In the genomic region with DNA sequence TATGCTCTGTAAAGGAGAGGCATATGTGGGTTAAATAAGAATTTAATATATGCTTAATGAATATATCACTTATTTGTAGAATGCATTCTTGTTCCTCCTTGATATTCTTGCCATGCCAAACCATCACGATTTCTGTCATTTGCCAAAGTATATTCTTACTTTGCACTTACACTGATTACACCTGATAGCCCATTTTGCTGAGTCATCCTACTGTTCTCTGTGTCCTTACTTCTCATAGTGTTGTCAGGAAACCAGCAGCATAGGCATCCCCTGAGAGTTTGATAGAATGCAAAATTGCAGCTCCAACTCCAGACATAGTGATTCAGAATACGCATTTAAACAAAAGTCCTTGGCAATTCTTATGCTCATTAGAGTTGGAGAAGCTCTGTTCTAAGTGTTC, we compare ENCODE assay signal across 20 cellular contexts.
A peak's percentile ranks its signal among the peaks of the same experiment; 100 is the strongest.
DNase-seq lines count a peak whose midpoint lies in the region; ATAC-seq, FAIRE-seq and TF ChIP-seq lines count a peak whose summit lies in the region.
"Had no signal": no experiment of that assay in that cellular context is flagged by ENCODE, and none has a peak within 500 bp of the region (broad histone marks: within the 10 kb centered on the region; RNA-seq: fewer than 3 reads in every experiment).

No MANE protein-coding gene starts in this region.

- no peak overlapping the region for H3T11ph ChIP-seq in H9 (ENCODE audit: low read length)

- H4K8ac ChIP-seq in H9 (replicated peaks; ENCODE audit: insufficient read length, low read depth, low read length) = no peak overlapping the region

- H3K4me1 Mint-ChIP-seq in H9 = peaks cover 30 to 38% of the 10 kb centered on the region in 2 experiments
- peaks cover 40% of the 10 kb centered on the region for H3K4me1 Mint-ChIP-seq in WTC11
- H3K4me1 Mint-ChIP-seq in endothelial cell (ENCODE audit: unreplicated experiment) = no peaks in the 10 kb centered on the region
- H3K4me1 Mint-ChIP-seq: B cell had no signal

- no peaks in the 10 kb centered on the region for H3K23me2 ChIP-seq in H9 (ENCODE audit: insufficient read length, low read depth, low read length, poor library complexity, severe bottlenecking)

- H2BK15ac ChIP-seq in H9 (ENCODE audit: low read depth, low read length) = no peak overlapping the region

- in situ Hi-C loops in HepG2 (cut with HindIII; ENCODE audit: extremely low pct_ligation_motif_present, low pct_unique_long_range_greater_than_20kb) = no loop called here

- intact Hi-C loops in HepG2 (cut with micrococcal nuclease; ENCODE audit: unreplicated experiment) = no loop called here
- intact Hi-C loops in right lobe of liver (cut with DNase I) = no loop called here

- no peaks in the 10 kb centered on the region for H3K79me1 ChIP-seq in H9 (ENCODE audit: insufficient read depth, low read depth, low read length, poor library complexity, severe bottlenecking)

- H4K91ac ChIP-seq in H9 (ENCODE audit: insufficient read length, low read depth, low read length) = no peak overlapping the region

- ATAC-seq in HepG2 (no peak), right lobe of liver (no peak), WTC11 (peak; percentile 30), GM19324 (IDR thresholded peaks at IDR 0.05; ENCODE audit: low FRiP score, unreplicated experiment) (no peak)
- ATAC-seq: CD8-positive, alpha-beta T cell; HCT116 had no signal

- no peak for FAIRE-seq in HepG2 (lab: Jason Lieb, UNC)
- FAIRE-seq: GM12892, GM18507, H54 had no signal

- H3K4me3 ChIP-seq in HepG2 (replicated peaks in 1 of 3; ENCODE audit: insufficient read depth in 1 of 3, low read depth in 2 of 3, low read length in 3 of 3) (no peak overlapping the region), right lobe of liver (no peak overlapping the region)
- H3K4me3 ChIP-seq: BLaER1 treated with 17β-estradiol and CSF1 and Interleukin-3, amounts not matched to agents 10 nM and 100 nM had no signal

- H4K5ac ChIP-seq in H9 (ENCODE audit: insufficient read length, low read depth, low read length) = no peak overlapping the region

- H3K27ac Mint-ChIP-seq in H9 = peak overlapping the region in 1 of 3 experiments; percentile 49; a peak in 1 of 7 replicates
- no peak overlapping the region for H3K27ac Mint-ChIP-seq in WTC11
- H3K27ac Mint-ChIP-seq in endothelial cell (ENCODE audit: unreplicated experiment) = no peak overlapping the region
- H3K27ac Mint-ChIP-seq: B cell; CD8-positive, alpha-beta T cell; HFFc6 had no signal

- TF ChIP-seq POLR2A in HepG2 (IDR thresholded peaks at IDR 0.05; ENCODE audit: insufficient read depth in 1 of 2, low read depth in 2 of 2, low read length in 2 of 2) = no peak
- TF ChIP-seq POLR2A in right lobe of liver (IDR thresholded peaks at IDR 0.05) = no peak

- H2BK5ac ChIP-seq in H9 (ENCODE audit: insufficient read length, low read length) = no peak overlapping the region

- no peak overlapping the region for H3K56ac ChIP-seq in H9 (ENCODE audit: insufficient read length, low read depth, low read length)

- H2BK120ac ChIP-seq in H9 (ENCODE audit: low read depth, low read length, poor library complexity, severe bottlenecking) = no peak overlapping the region

- H3K79me2 ChIP-seq in HepG2 (ENCODE audit: insufficient read depth, low read length) (no peaks in the 10 kb centered on the region), H9 (ENCODE audit: insufficient read depth, low read length) (no peaks in the 10 kb centered on the region)

- H3K9me3 ChIP-seq in HepG2 (ENCODE audit: low read length) (peaks cover 64% of the 10 kb centered on the region), right lobe of liver (no peaks in the 10 kb centered on the region), H9 (ENCODE audit: control insufficient read depth, low read depth, low read length) (no peaks in the 10 kb centered on the region)
- H3K9me3 ChIP-seq: BLaER1 treated with 17β-estradiol and CSF1 and Interleukin-3, amounts not matched to agents 10 nM and 100 nM had no signal

- no peak for DNase-seq in HepG2 (ENCODE audit: low spot score)
- no peak for DNase-seq in right lobe of liver
- no peak for DNase-seq in H9
- no peak for DNase-seq in WTC11 (ENCODE audit: low spot score)
- DNase-seq in stimulated activated naive CD4-positive, alpha-beta T cell (lab: John Stamatoyannopoulos, UW) = no peak
- DNase-seq in endothelial cell (ENCODE audit: low spot score) = no peak
- no peak for DNase-seq in SIG-M5 (lab: John Stamatoyannopoulos, UW)
- DNase-seq: 8988T; CD8-positive, alpha-beta T cell; DMS 273 treated with DMSO at 0.1 percent for 48 hours; DMS79; GDM1; HFFc6 had no signal

- no peak overlapping the region for H3K14ac ChIP-seq in H9 (ENCODE audit: insufficient read depth, low read length)

- H2BK12ac ChIP-seq in H9 (ENCODE audit: insufficient read length, low read depth, low read length) = no peak overlapping the region

- H3K9ac ChIP-seq in HepG2 (ENCODE audit: insufficient read depth, low read depth, low read length) (no peak overlapping the region), H9 (ENCODE audit: extremely low read depth, insufficient read length, low read length) (no peak overlapping the region)
- H3K9ac ChIP-seq: BLaER1 treated with 17β-estradiol and CSF1 and Interleukin-3, amounts not matched to agents 10 nM and 100 nM had no signal

- CTCF ChIA-PET in HepG2 (lab: Yijun Ruan, JAX; ENCODE audit: low intra/inter-chr PET ratio, low total read pairs) = no interaction called here
- CTCF ChIA-PET in WTC11 (lab: Charles Lee) = no interaction called here

- WGBS in HepG2 (ENCODE audit: low lambda C conversion rate) = 9% methylated on average over 2 of the region's 2 CpGs
- 25% methylated on average over 2 of the region's 2 CpGs for WGBS in right lobe of liver (ENCODE audit: insufficient coverage, low coverage, low lambda C conversion rate, missing lambda C conversion rate)
- WGBS in H9 (ENCODE audit: extremely low coverage, insufficient read length, low lambda C conversion rate) = no CpG with 5 or more reads among the region's 2 CpGs

- TF ChIP-seq EP300 in HepG2 (IDR thresholded peaks at IDR 0.05; ENCODE audit: low read depth in 2 of 2, low read length in 2 of 2) (no peak), HepG2 (CRISPR knock-in tag; IDR thresholded peaks at IDR 0.05; ENCODE audit: borderline replicate concordance) (no peak)

- H3K4me2 ChIP-seq in HepG2 (ENCODE audit: low read depth, low read length) (no peak overlapping the region), H9 (ENCODE audit: insufficient read depth, insufficient read length, low read length) (no peak overlapping the region)
- H3K4me2 ChIP-seq: BLaER1 treated with 17β-estradiol and CSF1 and Interleukin-3, amounts not matched to agents 10 nM and 100 nM had no signal

- H4K20me1 ChIP-seq in HepG2 (ENCODE audit: insufficient read depth, low read length) (no peaks in the 10 kb centered on the region), H9 (ENCODE audit: control insufficient read depth, insufficient read depth, insufficient read length) (no peaks in the 10 kb centered on the region)
- H4K20me1 ChIP-seq: BLaER1 treated with 17β-estradiol and CSF1 and Interleukin-3, amounts not matched to agents 10 nM and 100 nM had no signal

- H2AFZ ChIP-seq in HepG2 (ENCODE audit: low read length) = no peak overlapping the region
- H2AFZ ChIP-seq in H9 (ENCODE audit: low read length) = no peak overlapping the region

- H3K4me1 ChIP-seq in HepG2 (ENCODE audit: insufficient read depth, low read length) (no peaks in the 10 kb centered on the region), right lobe of liver (no peaks in the 10 kb centered on the region), H9 (ENCODE audit: insufficient read depth, low read length) (peaks cover 2% of the 10 kb centered on the region)
- H3K4me1 ChIP-seq: BLaER1 treated with 17β-estradiol and CSF1 and Interleukin-3, amounts not matched to agents 10 nM and 100 nM had no signal

- H3K18ac ChIP-seq in H9 (ENCODE audit: insufficient read length, low read depth, low read length) = no peak overlapping the region

- H3K36me3 ChIP-seq in HepG2 (replicated peaks in 1 of 2; ENCODE audit: control insufficient read depth in 1 of 2, insufficient read depth in 2 of 2, low read length in 2 of 2) (no peaks in the 10 kb centered on the region), right lobe of liver (no peaks in the 10 kb centered on the region)
- H3K36me3 ChIP-seq: BLaER1 treated with 17β-estradiol and CSF1 and Interleukin-3, amounts not matched to agents 10 nM and 100 nM had no signal

- H3K4ac ChIP-seq in H9 (ENCODE audit: low read depth, low read length) = no peak overlapping the region

- no peak overlapping the region for H2AK5ac ChIP-seq in H9 (ENCODE audit: insufficient read length, low read length)

- H2BK20ac ChIP-seq in H9 (ENCODE audit: low read depth, low read length, poor library complexity, severe bottlenecking) = peak overlapping the region; percentile 83

- no peaks in the 10 kb centered on the region; a peak in 1 of 5 replicates for H3K9me3 Mint-ChIP-seq in H9
- H3K9me3 Mint-ChIP-seq in WTC11 = peaks cover 37% of the 10 kb centered on the region
- H3K9me3 Mint-ChIP-seq in endothelial cell (ENCODE audit: unreplicated experiment) = no peaks in the 10 kb centered on the region
- H3K9me3 Mint-ChIP-seq: CD8-positive, alpha-beta T cell had no signal

- peaks cover 2 to 7% (median 3%) of the 10 kb centered on the region in 3 experiments; a peak in 4 of 7 replicates for H3K36me3 Mint-ChIP-seq in H9 (ENCODE audit: insufficient read depth in 1 of 3, low read depth in 3 of 3)
- peaks cover 21% of the 10 kb centered on the region for H3K36me3 Mint-ChIP-seq in WTC11
- H3K36me3 Mint-ChIP-seq in endothelial cell (ENCODE audit: low read depth, unreplicated experiment) = no peaks in the 10 kb centered on the region
- H3K36me3 Mint-ChIP-seq: CD8-positive, alpha-beta T cell had no signal

- H3K27ac ChIP-seq in HepG2 (ENCODE audit: extremely low read length, insufficient read depth, low read length) (no peak overlapping the region), right lobe of liver (no peak overlapping the region), H9 (ENCODE audit: insufficient read length, low read depth, low read length) (no peak overlapping the region)
- H3K27ac ChIP-seq: BLaER1 treated with 17β-estradiol and CSF1 and Interleukin-3, amounts not matched to agents 10 nM and 100 nM had no signal

- no peak for TF ChIP-seq CTCF in HepG2 (CRISPR knock-in tag; IDR thresholded peaks at IDR 0.05)
- TF ChIP-seq CTCF in right lobe of liver (IDR thresholded peaks at IDR 0.05) = no peak
- no peak for TF ChIP-seq CTCF in H9 (conservative IDR thresholded peaks at IDR 0.05)
- TF ChIP-seq CTCF in WTC11 (IDR thresholded peaks at IDR 0.05) = no peak
- TF ChIP-seq CTCF in endothelial cell (IDR thresholded peaks at IDR 0.05; ENCODE audit: unreplicated experiment) = no peak

- no peak overlapping the region for H3K4me3 Mint-ChIP-seq in H9
- no peak overlapping the region for H3K4me3 Mint-ChIP-seq in WTC11
- no peak overlapping the region for H3K4me3 Mint-ChIP-seq in endothelial cell (ENCODE audit: unreplicated experiment)
- H3K4me3 Mint-ChIP-seq: B cell; CD8-positive, alpha-beta T cell; HFFc6 had no signal

- H3K23ac ChIP-seq in H9 (ENCODE audit: insufficient read length, low read depth, low read length) = no peak overlapping the region

- no TSS peak for BruUV-seq in HepG2 (replicated peaks; lab: Mats Ljungman, UMichigan)

- H3K27me3 Mint-ChIP-seq in H9 (ENCODE audit: low read depth) = no peaks in the 10 kb centered on the region
- no peaks in the 10 kb centered on the region; the same call in 1 of the 2 replicates for H3K27me3 Mint-ChIP-seq in WTC11 (ENCODE audit: low read depth)
- no peaks in the 10 kb centered on the region for H3K27me3 Mint-ChIP-seq in endothelial cell (ENCODE audit: unreplicated experiment)
- H3K27me3 Mint-ChIP-seq: B cell had no signal

- H3K27me3 ChIP-seq in HepG2 (ENCODE audit: control insufficient read depth in 1 of 2, insufficient read depth in 2 of 2, low read length in 2 of 2) = no peaks in the 10 kb centered on the region
- H3K27me3 ChIP-seq in right lobe of liver = no peaks in the 10 kb centered on the region
- H3K27me3 ChIP-seq in H9 (ENCODE audit: insufficient read depth, low read length) = no peaks in the 10 kb centered on the region
- H3K27me3 ChIP-seq: BLaER1 treated with 17β-estradiol and CSF1 and Interleukin-3, amounts not matched to agents 10 nM and 100 nM had no signal

- no peak for TF ChIP-seq RAD21 in HepG2 (CRISPR knock-in tag; IDR thresholded peaks at IDR 0.05)

- POLR2A ChIA-PET in HepG2 (lab: Yijun Ruan, JAX) = no interaction called here
- POLR2A ChIA-PET in WTC11 (lab: Charles Lee) = no interaction called here
